6 cellular contexts compared by ENCODE assay signal in genomic region chr9:137286980-137287383, GRCh38. TPM values are rescaled to one million over a fixed set of nuclear protein-coding genes. Genes with fewer than 3 reads are reported as not detected.
DNase-seq lines count a peak whose midpoint lies in the region; ATAC-seq and TF ChIP-seq lines count a peak whose summit lies in the region.

No MANE protein-coding gene starts in this region.

- H3K79me2 ChIP-seq in H9 (ENCODE audit: insufficient read depth, low read length), result no peaks in the 10 kb centered on the region

- no peak overlapping the region for H4K91ac ChIP-seq in H9 (ENCODE audit: insufficient read length, low read depth, low read length)

- no peak overlapping the region for H2BK20ac ChIP-seq in H9 (ENCODE audit: low read depth, low read length, poor library complexity, severe bottlenecking)

- CTCF ChIA-PET in T-cell (lab: Charles Lee), result interaction anchor here (0.6 to 0.7 kb wide), 3 partner anchors 96 to 874 kb away, joined by 3 to 8 read pairs (median 3); no protein-coding TSS in a partner anchor

- peak; percentile 75 for TF ChIP-seq CTCF in H9 (conservative IDR thresholded peaks at IDR 0.05)

- peaks cover 4% of the 10 kb centered on the region in 3 experiments; a peak in 5 of 7 replicates for H3K36me3 Mint-ChIP-seq in H9 (ENCODE audit: insufficient read depth in 1 of 3, low read depth in 3 of 3)
- H3K36me3 Mint-ChIP-seq in T-cell, result no peaks in the 10 kb centered on the region
- H3K36me3 Mint-ChIP-seq in effector memory CD8-positive, alpha-beta T cell (ENCODE audit: insufficient read depth), result peaks cover 3% of the 10 kb centered on the region

- no peak overlapping the region for H3K4me2 ChIP-seq in H9 (ENCODE audit: insufficient read depth, insufficient read length, low read length)

- H3K4me1 ChIP-seq in H9 (ENCODE audit: insufficient read depth, low read length), result no peaks in the 10 kb centered on the region

- no peaks in the 10 kb centered on the region for H3K79me1 ChIP-seq in H9 (ENCODE audit: insufficient read depth, low read depth, low read length, poor library complexity, severe bottlenecking)

- no peaks in the 10 kb centered on the region for H3K23me2 ChIP-seq in H9 (ENCODE audit: insufficient read length, low read depth, low read length, poor library complexity, severe bottlenecking)

- H3K4me3 Mint-ChIP-seq in H9 (peak overlapping the region in 1 of 2 experiments; percentile 25; a peak in 2 of 5 replicates), T-cell (no peak overlapping the region)
- no peak overlapping the region for H3K4me3 Mint-ChIP-seq in effector memory CD8-positive, alpha-beta T cell

- no peak overlapping the region for H2AFZ ChIP-seq in H9 (ENCODE audit: low read length)

- H4K8ac ChIP-seq in H9 (replicated peaks; ENCODE audit: insufficient read length, low read depth, low read length), result no peak overlapping the region

- H4K20me1 ChIP-seq in H9 (ENCODE audit: control insufficient read depth, insufficient read depth, insufficient read length), result no peaks in the 10 kb centered on the region

- H3K56ac ChIP-seq in H9 (ENCODE audit: insufficient read length, low read depth, low read length), result no peak overlapping the region

- no peak overlapping the region for H3K4ac ChIP-seq in H9 (ENCODE audit: low read depth, low read length)

- ATAC-seq in T-cell (replicated peaks in 1 of 4), result peak; percentile 52 to 75 (median 58)
- ATAC-seq in effector memory CD8-positive, alpha-beta T cell (replicated peaks), result no peak

- no peaks in the 10 kb centered on the region for H3K27me3 ChIP-seq in H9 (ENCODE audit: insufficient read depth, low read length)

- H3K4me1 Mint-ChIP-seq in H9 (peaks cover 0 to 4% of the 10 kb centered on the region in 2 experiments; a peak in 1 of 4 replicates), T-cell (peaks cover 0 to 5% (median 2%) of the 10 kb centered on the region in 3 donors)
- peaks cover 0 to 1% of the 10 kb centered on the region in 2 donors for H3K4me1 Mint-ChIP-seq in effector memory CD8-positive, alpha-beta T cell (ENCODE audit: low read depth in 2 of 2)

- POLR2A ChIA-PET in T-cell (lab: Charles Lee), result no interaction called here

- no peak overlapping the region for H2BK5ac ChIP-seq in H9 (ENCODE audit: insufficient read length, low read length)

- no peak overlapping the region for H4K5ac ChIP-seq in H9 (ENCODE audit: insufficient read length, low read depth, low read length)

- DNase-seq in A172 (ENCODE audit: low spot score) (peak; percentile 87), H9 (peak; percentile 82), T-cell (peak in 1 of 34 experiments; percentile 34), kidney glomerular epithelial cell (lab: John Stamatoyannopoulos, UW) (peak; percentile 11), HPDE6-E6E7 (ENCODE audit: extremely low spot score) (no peak)
- DNase-seq in effector memory CD8-positive, alpha-beta T cell, result no peak

- H3K27ac Mint-ChIP-seq in H9 (no peak overlapping the region; a peak in 1 of 7 replicates), T-cell (no peak overlapping the region)
- H3K27ac Mint-ChIP-seq in effector memory CD8-positive, alpha-beta T cell, result no peak overlapping the region

- no peak overlapping the region for H3T11ph ChIP-seq in H9 (ENCODE audit: low read length)

- no peak overlapping the region for H3K18ac ChIP-seq in H9 (ENCODE audit: insufficient read length, low read depth, low read length)

- H3K9ac ChIP-seq in H9 (ENCODE audit: extremely low read depth, insufficient read length, low read length), result no peak overlapping the region

- H3K9me3 Mint-ChIP-seq in H9, result peaks cover 4 to 7% of the 10 kb centered on the region in 2 experiments
- H3K9me3 Mint-ChIP-seq in T-cell, result no peaks in the 10 kb centered on the region
- no peaks in the 10 kb centered on the region for H3K9me3 Mint-ChIP-seq in effector memory CD8-positive, alpha-beta T cell

- H3K9me3 ChIP-seq in H9 (ENCODE audit: control insufficient read depth, low read depth, low read length), result no peaks in the 10 kb centered on the region

- H2BK120ac ChIP-seq in H9 (ENCODE audit: low read depth, low read length, poor library complexity, severe bottlenecking), result no peak overlapping the region

- no peak overlapping the region for H2AK5ac ChIP-seq in H9 (ENCODE audit: insufficient read length, low read length)

- no peak overlapping the region for H3K27ac ChIP-seq in H9 (ENCODE audit: insufficient read length, low read depth, low read length)

- H2BK15ac ChIP-seq in H9 (ENCODE audit: low read depth, low read length), result no peak overlapping the region

- H2BK12ac ChIP-seq in H9 (ENCODE audit: insufficient read length, low read depth, low read length), result no peak overlapping the region

- H3K14ac ChIP-seq in H9 (ENCODE audit: insufficient read depth, low read length), result no peak overlapping the region

- H3K23ac ChIP-seq in H9 (ENCODE audit: insufficient read length, low read depth, low read length), result no peak overlapping the region

- H3K27me3 Mint-ChIP-seq in H9 (ENCODE audit: low read depth) (peaks cover 28% of the 10 kb centered on the region), T-cell (peaks cover 6 to 10% of the 10 kb centered on the region in 2 donors)
- peaks cover 0 to 5% of the 10 kb centered on the region in 2 donors for H3K27me3 Mint-ChIP-seq in effector memory CD8-positive, alpha-beta T cell

- no CpG with 5 or more reads among the region's 14 CpGs for WGBS in H9 (ENCODE audit: extremely low coverage, insufficient read length, low lambda C conversion rate)

RNA-seq across cellular contexts. Expression of gene TOR4A, which starts 9.5 kb away (rescaled TPM):
- 79.6 and 94.5 TPM in 2 replicates for total RNA-seq in A172 (2014; rRNA removed; shearing (Covaris generic))
- total RNA-seq in H9 (2021), result 5.9 and 6.2 TPM in 2 replicates
- total RNA-seq in T-cell, result 1 to 10 TPM; 2.2 to 5.6 (median 3.2) TPM

RNA-seq across cellular contexts. Expression of gene NRARP, which starts 15.1 kb away (rescaled TPM):
- 0.40 and 0.43 TPM in 2 replicates for total RNA-seq in A172 (2014; rRNA removed; shearing (Covaris generic))
- total RNA-seq in H9 (2021), result 22.8 and 23.8 TPM in 2 replicates
- total RNA-seq in T-cell, result 1 to 10 TPM in 4 of 5 donors, under 1 TPM in 1; 0.55 to 2.7 (median 1.7) TPM

RNA-seq across cellular contexts. Expression of gene NELFB, which starts 31.9 kb away (rescaled TPM):
- total RNA-seq in A172 (2014; rRNA removed; shearing (Covaris generic)), result 104 and 116 TPM in 2 replicates
- total RNA-seq in H9 (2021) (71.4 and 71.7 TPM in 2 replicates), T-cell (10 to 100 TPM; 36.1 to 62.2 (median 58.8) TPM)

RNA-seq across cellular contexts. Expression of gene STPG3, which starts 35.9 kb away (rescaled TPM):
- not detected in 2 replicates for total RNA-seq in A172 (2014; rRNA removed; shearing (Covaris generic))
- not detected in 2 replicates for total RNA-seq in H9 (2021)
- total RNA-seq in T-cell, result under 1 TPM in 1 of 5 donors, not detected in 4; 0.54 TPM

RNA-seq across cellular contexts. Expression of gene TUBB4B, which starts 45.9 kb away (rescaled TPM):
- 599 and 717 TPM in 2 replicates for total RNA-seq in A172 (2014; rRNA removed; shearing (Covaris generic))
- total RNA-seq in H9 (2021) (378 and 386 TPM in 2 replicates), T-cell (100 to 1,000 TPM in 2 of 5 donors, 10 to 100 TPM in 3; 50.6 to 118 (median 95.3) TPM)

Comparison
In these comparisons a context has a peak if more than half of its experiments do, and no peak if none do; other contexts are left out.
1. DNase-seq: peak in A172 (single experiment), H9 (single experiment) and kidney glomerular epithelial cell (single experiment); none in effector memory CD8-positive, alpha-beta T cell (0 of 3) and HPDE6-E6E7 (single experiment).
2. RNA of gene TOR4A, which starts 9.5 kb away (total RNA-seq): 79.6 to 94.5 TPM in A172; 5.9 to 6.2 TPM in H9 and 2.2 to 5.6 TPM in T-cell; every median in the first group is over 10 times any median in the second.